In genomic region chr3:177597325-177598109, GRCh38 we compare ENCODE assay signal across 8 cellular contexts.
DNase-seq lines count a peak whose midpoint lies in the region; ATAC-seq and TF ChIP-seq lines count a peak whose summit lies in the region.

No MANE protein-coding gene starts in this region.

- peak overlapping the region; percentile 15 for H3K4me3 ChIP-seq in psoas muscle

- no peaks in the 10 kb centered on the region for H3K36me3 ChIP-seq in psoas muscle (ENCODE audit: insufficient read depth in 1 of 2, low read depth in 1 of 2)

- intact Hi-C loops in activated naive CD4-positive, alpha-beta T cell treated with anti-CD3 and anti-CD28 coated beads for 36 hours (cut with micrococcal nuclease) = loop anchor here (2.0 to 10.0 kb wide), 7 partner anchors 50 to 543 kb away; partner anchors contain the start of gene TBL1XR1
- intact Hi-C loops in head of caudate nucleus (cut with DNase I) (no loop called here), psoas muscle (cut with DNase I) (no loop called here)

- peak; percentile 84 for ATAC-seq in GM18867 (IDR thresholded peaks at IDR 0.05; ENCODE audit: unreplicated experiment)
- peak; percentile 74 for ATAC-seq in HG03135 (IDR thresholded peaks at IDR 0.05; ENCODE audit: unreplicated experiment)
- ATAC-seq in psoas muscle = peak; percentile 79 to 88 (median 88)

- H3K27ac ChIP-seq in psoas muscle = peak overlapping the region; percentile 70

- no peaks in the 10 kb centered on the region for H3K9me3 ChIP-seq in psoas muscle

- peak overlapping the region; percentile 91 for H3K27ac Mint-ChIP-seq in activated naive CD4-positive, alpha-beta T cell treated with anti-CD3 and anti-CD28 coated beads for 36 hours

- H3K4me3 Mint-ChIP-seq in activated naive CD4-positive, alpha-beta T cell treated with anti-CD3 and anti-CD28 coated beads for 36 hours = peak overlapping the region; percentile 54

- H3K36me3 Mint-ChIP-seq in activated naive CD4-positive, alpha-beta T cell treated with anti-CD3 and anti-CD28 coated beads for 36 hours (ENCODE audit: low read depth) = no peaks in the 10 kb centered on the region

- H3K27me3 Mint-ChIP-seq in activated naive CD4-positive, alpha-beta T cell treated with anti-CD3 and anti-CD28 coated beads for 36 hours (ENCODE audit: low read depth) = no peaks in the 10 kb centered on the region

- peaks cover 25% of the 10 kb centered on the region for H3K4me1 ChIP-seq in psoas muscle

- CTCF ChIA-PET in activated naive CD4-positive, alpha-beta T cell treated with anti-CD3 and anti-CD28 coated beads for 36 hours (lab: Charles Lee) = interaction anchor here (0.7 kb wide), 1 partner anchor 273 kb away, joined by 7 read pairs; no protein-coding TSS in a partner anchor

- WGBS in psoas muscle, 3 donors = 9 to 17% (median 12%) methylated on average over 10 of the region's 10 CpGs

- DNase-seq in AML-193 (lab: John Stamatoyannopoulos, UW) = peak; percentile 46 to 56
- peak; percentile 89 for DNase-seq in NCI-H446 treated with DMSO at 0.1 percent for 48 hours (lab: John Stamatoyannopoulos, UW)
- DNase-seq in activated naive CD4-positive, alpha-beta T cell treated with anti-CD3 and anti-CD28 coated beads for 36 hours = peak; percentile 51
- peak in 25 of 42 donors; percentile 15 to 73 (median 39) for DNase-seq in head of caudate nucleus
- peak in 1 of 2 donors; percentile 25 for DNase-seq in psoas muscle
- no peak for DNase-seq in RKO (ENCODE audit: low spot score)

- H3K27me3 ChIP-seq in psoas muscle (ENCODE audit: insufficient read depth in 3 of 3, low read length in 2 of 3) = no peaks in the 10 kb centered on the region

- no peaks in the 10 kb centered on the region for H3K9me3 Mint-ChIP-seq in activated naive CD4-positive, alpha-beta T cell treated with anti-CD3 and anti-CD28 coated beads for 36 hours

- TF ChIP-seq CTCF in psoas muscle (IDR thresholded peaks at IDR 0.05) = no peak

- peaks cover 66% of the 10 kb centered on the region for H3K4me1 Mint-ChIP-seq in activated naive CD4-positive, alpha-beta T cell treated with anti-CD3 and anti-CD28 coated beads for 36 hours (ENCODE audit: low read depth)
